In genomic region chr10:33330543-33331019, GRCh38 we compare ENCODE assay signal across 8 cellular contexts. TPM values are rescaled to one million over a fixed set of nuclear protein-coding genes. Genes with fewer than 3 reads are reported as not detected.
DNase-seq lines count a peak whose midpoint lies in the region; ATAC-seq lines count a peak whose summit lies in the region.

No MANE protein-coding gene starts in this region.

- DNase-seq in DMS79 (lab: John Stamatoyannopoulos, UW) (peak; percentile 51), NCI-H226 (peak; percentile 25), cerebellum (ENCODE audit: low spot score) (peak; percentile 31), kidney tubule cell (ENCODE audit: low spot score) (peak; percentile 84)
- DNase-seq in activated CD4-positive, CD25-positive, alpha-beta regulatory T cell treated with anti-CD3 and anti-CD28 coated beads, Interleukin-2, amount 50 U/mL, for 72 hours: peak; percentile 75
- peak; percentile 62 to 81 (median 70) for DNase-seq in stimulated activated CD4-positive, alpha-beta T cell treated with anti-CD3 and anti-CD28 coated beads, Interleukin-1b, Interleukin-23, amount 100 ng/mL, for 24 hours (ENCODE audit: low read depth in 4 of 4, low spot score in 1 of 4)

- ATAC-seq in HG02571 (IDR thresholded peaks at IDR 0.05; ENCODE audit: unreplicated experiment): peak; percentile 54
- ATAC-seq in GM18873 (IDR thresholded peaks at IDR 0.05; ENCODE audit: low FRiP score, unreplicated experiment): no peak

RNA-seq across cellular contexts. Expression of gene NRP1, which starts 3.9 kb away (rescaled TPM):
- 35.0 TPM for total RNA-seq in cerebellum

Comparison
In these comparisons a context has a peak if more than half of its experiments do, and no peak if none do; other contexts are left out.
1. DNase-seq: peak in every context shown above with its lines; median percentile 84 in kidney tubule cell; 75 in activated CD4-positive, CD25-positive, alpha-beta regulatory T cell treated with anti-CD3 and anti-CD28 coated beads, Interleukin-2, amount 50 U/mL, for 72 hours; 70 in stimulated activated CD4-positive, alpha-beta T cell treated with anti-CD3 and anti-CD28 coated beads, Interleukin-1b, Interleukin-23, amount 100 ng/mL, for 24 hours; 51 in DMS79; 31 in cerebellum; 25 in NCI-H226.